Comparison of ENCODE assay signal across 8 cellular contexts in genomic region chr1:161749509-161750407, GRCh38. TPM values are rescaled to one million over a fixed set of nuclear protein-coding genes. Genes with fewer than 3 reads are reported as not detected.
A peak's percentile ranks its signal among the peaks of the same experiment; 100 is the strongest.
DNase-seq lines count a peak whose midpoint lies in the region; ATAC-seq and TF ChIP-seq lines count a peak whose summit lies in the region.

Gene DUSP12, plus strand, starts transcription at chr1:161749786. Its CDS starts 16 bp downstream, at chr1:161749802.

- no peaks in the 10 kb centered on the region for H3K36me3 ChIP-seq in mucosa of stomach (ENCODE audit: control insufficient read depth, insufficient read depth, low read length)

- no peaks in the 10 kb centered on the region for H3K27me3 ChIP-seq in mucosa of stomach (ENCODE audit: control insufficient read depth, insufficient read depth, low read length)

- peaks cover 44% of the 10 kb centered on the region for H3K36me3 Mint-ChIP-seq in activated T-cell treated with anti-CD3 and anti-CD28 coated beads, Interleukin-2, amount 50 U/mL, for 24 hours (ENCODE audit: low read depth)

- peak within 1 kb of the TSS; percentile 100 for H3K4me3 Mint-ChIP-seq in activated T-cell treated with anti-CD3 and anti-CD28 coated beads, Interleukin-2, amount 50 U/mL, for 24 hours

- H3K4me1 Mint-ChIP-seq in activated T-cell treated with anti-CD3 and anti-CD28 coated beads, Interleukin-2, amount 50 U/mL, for 24 hours (ENCODE audit: low read depth) = peaks cover 56% of the 10 kb centered on the region

- no peak for TF ChIP-seq RAD21 in Ishikawa (IDR thresholded peaks at IDR 0.05; ENCODE audit: low read depth)

- no peaks in the 10 kb centered on the region for H3K27me3 Mint-ChIP-seq in activated T-cell treated with anti-CD3 and anti-CD28 coated beads, Interleukin-2, amount 50 U/mL, for 24 hours

- H3K4me1 ChIP-seq in mucosa of stomach (ENCODE audit: control insufficient read depth, insufficient read depth, low read length) = peaks cover 8% of the 10 kb centered on the region

- peaks cover 6% of the 10 kb centered on the region for H3K9me3 Mint-ChIP-seq in activated T-cell treated with anti-CD3 and anti-CD28 coated beads, Interleukin-2, amount 50 U/mL, for 24 hours

- DNase-seq in DMS53 (lab: John Stamatoyannopoulos, UW) = peak; percentile 98
- peak; percentile 89 for DNase-seq in activated T-cell treated with anti-CD3 and anti-CD28 coated beads, Interleukin-2, amount 50 U/mL, for 24 hours
- DNase-seq in erythroblast (lab: John Stamatoyannopoulos, UW) = peak; percentile 94 to 95
- DNase-seq in stimulated activated CD8-positive, alpha-beta memory T cell treated with anti-CD3 and anti-CD28 coated beads, Interleukin-7, amount 100 ng/mL, for 24 hours (ENCODE audit: low read depth) = peak; percentile 70

- H3K9me3 ChIP-seq in mucosa of stomach (ENCODE audit: control insufficient read depth, low read length) = no peaks in the 10 kb centered on the region

- H3K27ac Mint-ChIP-seq in activated T-cell treated with anti-CD3 and anti-CD28 coated beads, Interleukin-2, amount 50 U/mL, for 24 hours = peak within 1 kb of the TSS; percentile 99

- no peak for TF ChIP-seq EP300 in Ishikawa (IDR thresholded peaks at IDR 0.05; ENCODE audit: borderline replicate concordance)

- TF ChIP-seq POLR2A in erythroblast (IDR thresholded peaks at IDR 0.05; ENCODE audit: low read length) = peak; percentile 89

- peak within 1 kb of the TSS; percentile 93 for H3K4me3 ChIP-seq in mucosa of stomach (ENCODE audit: low read length)

- peak; percentile 97 for ATAC-seq in GM21529 (IDR thresholded peaks at IDR 0.05; ENCODE audit: unreplicated experiment)

- H3K9ac ChIP-seq in mucosa of stomach (ENCODE audit: low read length) = peak within 1 kb of the TSS; percentile 76

TF ChIP-seq in Ishikawa, 13 proteins besides CTCF, POLR2A, EP300 and RAD21:
- peak; percentile 68; the same call in 1 of the 2 replicates for TF ChIP-seq TCF12 (IDR thresholded peaks at IDR 0.05; ENCODE audit: low read depth)
- TF ChIP-seq REST (IDR thresholded peaks at IDR 0.05; ENCODE audit: low read depth) = no peak
- TF ChIP-seq CEBPB (IDR thresholded peaks at IDR 0.05) = no peak
- TF ChIP-seq TAF1 (IDR thresholded peaks at IDR 0.05; ENCODE audit: low read depth) = peak; percentile 79
- TF ChIP-seq USF1 (IDR thresholded peaks at IDR 0.05) = peak; percentile 3; the same call in 1 of the 2 replicates
- no peak for TF ChIP-seq NFIC (IDR thresholded peaks at IDR 0.05)
- peak; percentile 96 for TF ChIP-seq YY1 (IDR thresholded peaks at IDR 0.05; ENCODE audit: low read depth)
- no peak; the same call in 1 of the 2 replicates for TF ChIP-seq FOXM1 (IDR thresholded peaks at IDR 0.05; ENCODE audit: borderline replicate concordance, low read depth)
- TF ChIP-seq MAX (IDR thresholded peaks at IDR 0.05) = peak; percentile 85
- TF ChIP-seq EGR1 (IDR thresholded peaks at IDR 0.05) = no peak
- TF ChIP-seq CREB1 (IDR thresholded peaks at IDR 0.05; ENCODE audit: low read depth) = no peak
- TF ChIP-seq TEAD4 (IDR thresholded peaks at IDR 0.05) = no peak
- TF ChIP-seq ZBTB7A (IDR thresholded peaks at IDR 0.05; ENCODE audit: low read depth) = 0 out of 2 replicates have a peak, but pooled peaks have one; percentile 30
TF ChIP-seq in Ishikawa: peak in this region for 6.

TF ChIP-seq in PFSK-1, 5 proteins besides CTCF, POLR2A, EP300 and RAD21:
- TF ChIP-seq TAF1 (IDR thresholded peaks at IDR 0.05; ENCODE audit: borderline replicate concordance, insufficient read depth, low read length) (peak; percentile 86), POLR2AphosphoS5 (IDR thresholded peaks at IDR 0.05; ENCODE audit: low read depth, low read length) (peak; percentile 92), REST (IDR thresholded peaks at IDR 0.05; ENCODE audit: insufficient read depth in 1 of 2, low read depth in 2 of 2, low read length in 2 of 2) (peak in 1 of 2 experiments; percentile 69; a peak in 3 of 4 replicates), FOXP2 (optimal IDR thresholded peaks at IDR 0.05; ENCODE audit: borderline replicate concordance, extremely low read depth, extremely low read length, insufficient read depth) (peak; percentile 67), SIN3A (IDR thresholded peaks at IDR 0.05; ENCODE audit: borderline replicate concordance, insufficient read depth, low read length) (peak; percentile 94)

RNA-seq across cellular contexts. Expression of gene DUSP12, which starts in this region (rescaled TPM):
- polyA plus RNA-seq in PFSK-1 (2012; ENCODE audit: insufficient read length, low read depth) = 68.4 TPM

Comparison
In these comparisons a context has a peak if more than half of its experiments do, and no peak if none do; other contexts are left out.
1. Peak in every context shown above with its lines: DNase-seq, ATAC-seq and H3K4me3 ChIP-seq.